Comparison of ENCODE assay signal across 13 cellular contexts in genomic region chr6:24690561-24690960, GRCh38. TPM values are rescaled to one million over a fixed set of nuclear protein-coding genes. Genes with fewer than 3 reads are reported as not detected.
DNase-seq lines count a peak whose midpoint lies in the region; ATAC-seq, FAIRE-seq and TF ChIP-seq lines count a peak whose summit lies in the region.
"Had no signal": no experiment of that assay in that cellular context is flagged by ENCODE, and none has a peak within 500 bp of the region (broad histone marks: within the 10 kb centered on the region; RNA-seq: fewer than 3 reads in every experiment).

No MANE protein-coding gene starts in this region.

- intact Hi-C loops in HepG2 (cut with micrococcal nuclease; ENCODE audit: unreplicated experiment) (loop anchor here (1.0 to 10.0 kb wide), 3 partner anchors 23 to 196 kb away; partner anchors contain the start of genes ACOT13 and ALDH5A1), sigmoid colon (cut with DNase I) (no loop called here)

- H2AFZ ChIP-seq in HepG2 (ENCODE audit: low read length) = no peak overlapping the region

- H3K9me3 ChIP-seq in T-helper 17 cell (ENCODE audit: control insufficient read depth, low read length, poor library complexity, severe bottlenecking) = no peaks in the 10 kb centered on the region
- no peaks in the 10 kb centered on the region for H3K9me3 ChIP-seq in HepG2 (ENCODE audit: low read length)
- H3K9me3 ChIP-seq in sigmoid colon = no peaks in the 10 kb centered on the region
- H3K9me3 ChIP-seq: Caco-2 had no signal

- ATAC-seq in T-helper 17 cell (no peak), HepG2 (no peak)
- no peak for ATAC-seq in activated CD8-positive, alpha-beta T cell treated with anti-CD3 and anti-CD28 coated beads, Interleukin-2, amount 10 ng/mL, durations not matched to agents 7 days and 5 days

- TF ChIP-seq CTCF in HepG2 (CRISPR knock-in tag; IDR thresholded peaks at IDR 0.05) (no peak), osteocyte (IDR thresholded peaks at IDR 0.05) (no peak), sigmoid colon (IDR thresholded peaks at IDR 0.05) (no peak)

- CTCF ChIA-PET in HepG2 (lab: Yijun Ruan, JAX; ENCODE audit: low intra/inter-chr PET ratio, low total read pairs) = no interaction called here
- CTCF ChIA-PET in activated CD8-positive, alpha-beta T cell treated with anti-CD3 and anti-CD28 coated beads, Interleukin-2, amount 10 ng/mL, durations not matched to agents 7 days and 5 days (lab: Charles Lee) = interaction anchor here (0.6 to 1.2 kb wide), 2 partner anchors 107 to 300 kb away, joined by 3 read pairs; no protein-coding TSS in a partner anchor

- no peak overlapping the region for H3K4me3 ChIP-seq in HepG2 (replicated peaks in 1 of 3; ENCODE audit: insufficient read depth in 1 of 3, low read depth in 2 of 3, low read length in 3 of 3)
- H3K4me3 ChIP-seq in sigmoid colon = no peak overlapping the region

- no peaks in the 10 kb centered on the region for H4K20me1 ChIP-seq in HepG2 (ENCODE audit: insufficient read depth, low read length)

- H3K27ac ChIP-seq in HepG2 (ENCODE audit: extremely low read length, insufficient read depth, low read length) (no peak overlapping the region), sigmoid colon (no peak overlapping the region)

- DNase-seq in NCI-H146 (lab: John Stamatoyannopoulos, UW) (peak; percentile 41), T-helper 17 cell (no peak), HepG2 (ENCODE audit: low spot score) (no peak), osteocyte (ENCODE audit: extremely low spot score, unreplicated experiment) (no peak), NCI-H2029 treated with DMSO at 0.1 percent for 48 hours (lab: John Stamatoyannopoulos, UW) (no peak), DMS153 treated with DMSO at 0.1 percent for 48 hours (lab: John Stamatoyannopoulos, UW; ENCODE audit: unreplicated experiment) (no peak), sigmoid colon (no peak)
- DNase-seq in activated CD8-positive, alpha-beta T cell treated with anti-CD3 and anti-CD28 coated beads, Interleukin-2, amount 10 ng/mL, durations not matched to agents 7 days and 5 days = no peak
- DNase-seq: Caco-2; CD8-positive, alpha-beta memory T cell; HCEC 1CT had no signal

- H3K4me1 Mint-ChIP-seq in T-helper 17 cell = peaks cover 21% of the 10 kb centered on the region
- H3K4me1 Mint-ChIP-seq in osteocyte (ENCODE audit: unreplicated experiment) = peaks cover 11% of the 10 kb centered on the region
- H3K4me1 Mint-ChIP-seq in activated CD8-positive, alpha-beta T cell treated with anti-CD3 and anti-CD28 coated beads, Interleukin-2, amount 10 ng/mL, durations not matched to agents 7 days and 5 days (ENCODE audit: low read depth) = peaks cover 11% of the 10 kb centered on the region

- in situ Hi-C loops in HepG2 (cut with HindIII; ENCODE audit: extremely low pct_ligation_motif_present, low pct_unique_long_range_greater_than_20kb) = loop anchor here (10.0 kb wide), 1 partner anchor 256 kb away; no protein-coding TSS in a partner anchor

- H3K4me1 ChIP-seq in HepG2 (ENCODE audit: insufficient read depth, low read length) = peaks cover 5% of the 10 kb centered on the region; the same call in 1 of the 2 replicates
- no peaks in the 10 kb centered on the region for H3K4me1 ChIP-seq in sigmoid colon
- H3K4me1 ChIP-seq: Caco-2 had no signal

- no peak overlapping the region for H3K9ac ChIP-seq in HepG2 (ENCODE audit: insufficient read depth, low read depth, low read length)

- H3K36me3 ChIP-seq in HepG2 (replicated peaks in 1 of 2; ENCODE audit: control insufficient read depth in 1 of 2, insufficient read depth in 2 of 2, low read length in 2 of 2) (no peaks in the 10 kb centered on the region; a peak in 1 of 5 replicates), sigmoid colon (peaks cover 0 to 6% (median 0%) of the 10 kb centered on the region in 4 donors)

- no TSS peak for BruUV-seq in HepG2 (replicated peaks; lab: Mats Ljungman, UMichigan)

- no peak for TF ChIP-seq RAD21 in HepG2 (CRISPR knock-in tag; IDR thresholded peaks at IDR 0.05)

- WGBS in HepG2 (ENCODE audit: low lambda C conversion rate) = 67% methylated on average over 1 of the region's 1 CpG
- 64 to 79% methylated on average over 1 of the region's 1 CpG for WGBS in sigmoid colon, 2 donors

- no peaks in the 10 kb centered on the region for H3K9me3 Mint-ChIP-seq in osteocyte (ENCODE audit: unreplicated experiment)
- no peaks in the 10 kb centered on the region for H3K9me3 Mint-ChIP-seq in activated CD8-positive, alpha-beta T cell treated with anti-CD3 and anti-CD28 coated beads, Interleukin-2, amount 10 ng/mL, durations not matched to agents 7 days and 5 days (ENCODE audit: insufficient read depth)
- H3K9me3 Mint-ChIP-seq: CD14-positive monocyte; CD8-positive, alpha-beta memory T cell; IgD-negative memory B cell had no signal

- TF ChIP-seq EP300 in HepG2 (IDR thresholded peaks at IDR 0.05; ENCODE audit: low read depth in 2 of 2, low read length in 2 of 2) = no peak
- TF ChIP-seq EP300 in HepG2 (CRISPR knock-in tag; IDR thresholded peaks at IDR 0.05; ENCODE audit: borderline replicate concordance) = no peak
- TF ChIP-seq EP300 in sigmoid colon (IDR thresholded peaks at IDR 0.05) = no peak

- no peaks in the 10 kb centered on the region for H3K79me2 ChIP-seq in HepG2 (ENCODE audit: insufficient read depth, low read length)

- H3K4me3 Mint-ChIP-seq in T-helper 17 cell (no peak overlapping the region), osteocyte (ENCODE audit: unreplicated experiment) (no peak overlapping the region)
- H3K4me3 Mint-ChIP-seq in activated CD8-positive, alpha-beta T cell treated with anti-CD3 and anti-CD28 coated beads, Interleukin-2, amount 10 ng/mL, durations not matched to agents 7 days and 5 days = no peak overlapping the region
- H3K4me3 Mint-ChIP-seq: CD14-positive monocyte; CD8-positive, alpha-beta memory T cell; IgD-negative memory B cell had no signal

- POLR2A ChIA-PET in HepG2 (lab: Yijun Ruan, JAX) = no interaction called here
- POLR2A ChIA-PET in activated CD8-positive, alpha-beta T cell treated with anti-CD3 and anti-CD28 coated beads, Interleukin-2, amount 10 ng/mL, durations not matched to agents 7 days and 5 days (lab: Charles Lee) = no interaction called here

- H3K4me2 ChIP-seq in HepG2 (ENCODE audit: low read depth, low read length) = no peak overlapping the region

- H3K36me3 Mint-ChIP-seq in T-helper 17 cell (ENCODE audit: low read depth) = peaks cover 4% of the 10 kb centered on the region
- H3K36me3 Mint-ChIP-seq in osteocyte (ENCODE audit: unreplicated experiment) = peaks cover 3% of the 10 kb centered on the region
- H3K36me3 Mint-ChIP-seq in activated CD8-positive, alpha-beta T cell treated with anti-CD3 and anti-CD28 coated beads, Interleukin-2, amount 10 ng/mL, durations not matched to agents 7 days and 5 days (ENCODE audit: low read depth) = peaks cover 3% of the 10 kb centered on the region

- H3K27me3 Mint-ChIP-seq in T-helper 17 cell (no peaks in the 10 kb centered on the region), osteocyte (ENCODE audit: unreplicated experiment) (no peaks in the 10 kb centered on the region)
- no peaks in the 10 kb centered on the region for H3K27me3 Mint-ChIP-seq in activated CD8-positive, alpha-beta T cell treated with anti-CD3 and anti-CD28 coated beads, Interleukin-2, amount 10 ng/mL, durations not matched to agents 7 days and 5 days (ENCODE audit: low read depth)
- H3K27me3 Mint-ChIP-seq: CD8-positive, alpha-beta memory T cell; IgD-negative memory B cell had no signal

- H3K27me3 ChIP-seq in HepG2 (ENCODE audit: control insufficient read depth in 1 of 2, insufficient read depth in 2 of 2, low read length in 2 of 2) (no peaks in the 10 kb centered on the region), sigmoid colon (no peaks in the 10 kb centered on the region)

- no peak for FAIRE-seq in HepG2 (lab: Jason Lieb, UNC)

- no peak for TF ChIP-seq POLR2A in HepG2 (IDR thresholded peaks at IDR 0.05; ENCODE audit: insufficient read depth in 1 of 2, low read depth in 2 of 2, low read length in 2 of 2)
- no peak for TF ChIP-seq POLR2A in sigmoid colon (IDR thresholded peaks at IDR 0.05)

- H3K27ac Mint-ChIP-seq in T-helper 17 cell = peak overlapping the region; percentile 34
- peak overlapping the region; percentile 23 for H3K27ac Mint-ChIP-seq in osteocyte (ENCODE audit: unreplicated experiment)
- no peak overlapping the region for H3K27ac Mint-ChIP-seq in activated CD8-positive, alpha-beta T cell treated with anti-CD3 and anti-CD28 coated beads, Interleukin-2, amount 10 ng/mL, durations not matched to agents 7 days and 5 days
- H3K27ac Mint-ChIP-seq: CD14-positive monocyte, IgD-negative memory B cell had no signal

RNA-seq across cellular contexts. Expression of gene ACOT13, which starts 23.7 kb away (rescaled TPM):
- total RNA-seq in T-helper 17 cell = 1 to 10 TPM; 2.9 to 5.3 TPM
- 31.5 and 50.9 TPM in 2 replicates for total RNA-seq in HepG2 (2016; rRNA removed; fragmentation: Illumina TruSeq; extraction: Trizol)
- total RNA-seq in HepG2 (2016; cell fraction: cytosol; rRNA removed; fragmentation: Illumina TruSeq; extraction: Trizol; ENCODE audit: low read depth) = 6.6 and 8.6 TPM in 2 replicates
- total RNA-seq in HepG2 (2016; cell fraction: insoluble cytoplasmic fraction; rRNA removed; fragmentation: Illumina TruSeq; extraction: Trizol) = 33.5 and 52.4 TPM in 2 replicates
- 15.3 and 16.7 TPM in 2 replicates for total RNA-seq in HepG2 (2016; cell fraction: membrane; rRNA removed; fragmentation: Illumina TruSeq; extraction: Trizol)
- 8.2 and 8.5 TPM in 2 replicates for total RNA-seq in HepG2 (2016; cell fraction: nucleus; rRNA removed; fragmentation: Illumina TruSeq; extraction: Trizol)
- polyA plus RNA-seq in HepG2 (2011; rRNA removed) = 37.5 and 45.1 TPM in 2 replicates
- polyA plus RNA-seq in HepG2 (2011; cell fraction: cytosol; rRNA removed) = 15.1 and 22.8 TPM in 2 replicates
- polyA plus RNA-seq in HepG2 (2011; cell fraction: nucleus; rRNA removed) = 6.6 and 7.0 TPM in 2 replicates
- polyA plus RNA-seq in HepG2 (2012) = 33.4 and 56.4 TPM in 2 replicates
- 13.4 and 16.5 TPM in 2 replicates for polyA plus RNA-seq in HepG2 (2016; cell fraction: cytosol; fragmentation: Illumina TruSeq; extraction: Trizol; ENCODE audit: low read depth)
- polyA plus RNA-seq in HepG2 (2016; cell fraction: insoluble cytoplasmic fraction; fragmentation: Illumina TruSeq; extraction: Trizol; ENCODE audit: low read depth) = 53.6 and 58.5 TPM in 2 replicates
- polyA plus RNA-seq in HepG2 (2016; cell fraction: membrane; fragmentation: Illumina TruSeq; extraction: Trizol; ENCODE audit: low read depth) = 16.5 and 18.7 TPM in 2 replicates
- polyA plus RNA-seq in HepG2 (2016; cell fraction: nucleus; fragmentation: Illumina TruSeq; extraction: Trizol; ENCODE audit: insufficient read depth, low read depth) = 21.0 and 21.1 TPM in 2 replicates
- polyA minus RNA-seq in HepG2 (2011; rRNA and poly(A)+ RNA removed; ENCODE audit: low replicate concordance) = 3.0 and 5.1 TPM in 2 replicates
- polyA minus RNA-seq in HepG2 (2011; cell fraction: cytosol; rRNA and poly(A)+ RNA removed) = 6.4 and 9.3 TPM in 2 replicates
- 4.5 and 6.3 TPM in 2 replicates for polyA minus RNA-seq in HepG2 (2011; cell fraction: nucleus; rRNA and poly(A)+ RNA removed)
- 23.9 and 26.9 TPM in 2 replicates for total RNA-seq in osteocyte
- total RNA-seq in activated CD8-positive, alpha-beta T cell treated with anti-CD3 and anti-CD28 coated beads, Interleukin-2, amount 10 ng/mL, durations not matched to agents 7 days and 5 days = 10 to 100 TPM; 21.3 to 22.6 TPM
- total RNA-seq in sigmoid colon = 10 to 100 TPM in 1 of 4 donors, 1 to 10 TPM in 3; 5.3 to 11.8 (median 9.2) TPM
- polyA plus RNA-seq in sigmoid colon = 10 to 100 TPM; 23.0 to 48.6 (median 48.1) TPM

RNA-seq across cellular contexts. Expression of gene TDP2, which starts 23.9 kb away (rescaled TPM):
- total RNA-seq in T-helper 17 cell (10 to 100 TPM; 35.6 to 42.0 TPM), HepG2 (2016; rRNA removed; fragmentation: Illumina TruSeq; extraction: Trizol) (42.6 and 73.1 TPM in 2 replicates), osteocyte (31.5 and 31.8 TPM in 2 replicates), sigmoid colon (10 to 100 TPM; 30.4 to 67.6 (median 48.2) TPM)
- total RNA-seq in HepG2 (2016; cell fraction: cytosol; rRNA removed; fragmentation: Illumina TruSeq; extraction: Trizol; ENCODE audit: low read depth) = 10.2 and 10.8 TPM in 2 replicates
- 42.3 and 70.9 TPM in 2 replicates for total RNA-seq in HepG2 (2016; cell fraction: insoluble cytoplasmic fraction; rRNA removed; fragmentation: Illumina TruSeq; extraction: Trizol)
- 31.3 and 32.0 TPM in 2 replicates for total RNA-seq in HepG2 (2016; cell fraction: membrane; rRNA removed; fragmentation: Illumina TruSeq; extraction: Trizol)
- 42.3 and 44.0 TPM in 2 replicates for total RNA-seq in HepG2 (2016; cell fraction: nucleus; rRNA removed; fragmentation: Illumina TruSeq; extraction: Trizol)
- polyA plus RNA-seq in HepG2 (2011; rRNA removed) (28.5 and 30.5 TPM in 2 replicates), sigmoid colon (100 to 1,000 TPM; 125 to 543 (median 421) TPM)
- 15.3 and 20.6 TPM in 2 replicates for polyA plus RNA-seq in HepG2 (2011; cell fraction: cytosol; rRNA removed)
- 22.8 and 29.8 TPM in 2 replicates for polyA plus RNA-seq in HepG2 (2011; cell fraction: nucleus; rRNA removed)
- polyA plus RNA-seq in HepG2 (2012) = 41.8 and 51.0 TPM in 2 replicates
- polyA plus RNA-seq in HepG2 (2016; cell fraction: cytosol; fragmentation: Illumina TruSeq; extraction: Trizol; ENCODE audit: low read depth) = 10.0 and 11.4 TPM in 2 replicates
- polyA plus RNA-seq in HepG2 (2016; cell fraction: insoluble cytoplasmic fraction; fragmentation: Illumina TruSeq; extraction: Trizol; ENCODE audit: low read depth) = 109 and 114 TPM in 2 replicates
- polyA plus RNA-seq in HepG2 (2016; cell fraction: membrane; fragmentation: Illumina TruSeq; extraction: Trizol; ENCODE audit: low read depth) = 29.1 and 29.5 TPM in 2 replicates
- polyA plus RNA-seq in HepG2 (2016; cell fraction: nucleus; fragmentation: Illumina TruSeq; extraction: Trizol; ENCODE audit: insufficient read depth, low read depth) = 64.6 and 67.4 TPM in 2 replicates
- 12.8 and 18.3 TPM in 2 replicates for polyA minus RNA-seq in HepG2 (2011; rRNA and poly(A)+ RNA removed; ENCODE audit: low replicate concordance)
- polyA minus RNA-seq in HepG2 (2011; cell fraction: cytosol; rRNA and poly(A)+ RNA removed) = 12.9 and 13.3 TPM in 2 replicates
- 50.3 and 64.9 TPM in 2 replicates for polyA minus RNA-seq in HepG2 (2011; cell fraction: nucleus; rRNA and poly(A)+ RNA removed)
- total RNA-seq in activated CD8-positive, alpha-beta T cell treated with anti-CD3 and anti-CD28 coated beads, Interleukin-2, amount 10 ng/mL, durations not matched to agents 7 days and 5 days = 10 to 100 TPM; 43.0 to 44.0 TPM

RNA-seq across cellular contexts. Expression of gene C6orf62, which starts 28.4 kb away (rescaled TPM):
- total RNA-seq in T-helper 17 cell = 100 to 1,000 TPM; 103 to 110 TPM
- 90.4 and 135 TPM in 2 replicates for total RNA-seq in HepG2 (2016; rRNA removed; fragmentation: Illumina TruSeq; extraction: Trizol)
- total RNA-seq in HepG2 (2016; cell fraction: cytosol; rRNA removed; fragmentation: Illumina TruSeq; extraction: Trizol; ENCODE audit: low read depth) = 24.8 and 26.7 TPM in 2 replicates
- total RNA-seq in HepG2 (2016; cell fraction: insoluble cytoplasmic fraction; rRNA removed; fragmentation: Illumina TruSeq; extraction: Trizol) = 89.3 and 123 TPM in 2 replicates
- total RNA-seq in HepG2 (2016; cell fraction: membrane; rRNA removed; fragmentation: Illumina TruSeq; extraction: Trizol) = 130 and 133 TPM in 2 replicates
- total RNA-seq in HepG2 (2016; cell fraction: nucleus; rRNA removed; fragmentation: Illumina TruSeq; extraction: Trizol) = 66.3 and 75.0 TPM in 2 replicates
- 54.8 and 55.6 TPM in 2 replicates for polyA plus RNA-seq in HepG2 (2011; rRNA removed)
- polyA plus RNA-seq in HepG2 (2011; cell fraction: cytosol; rRNA removed) = 18.8 and 39.1 TPM in 2 replicates
- 24.8 and 28.1 TPM in 2 replicates for polyA plus RNA-seq in HepG2 (2011; cell fraction: nucleus; rRNA removed)
- polyA plus RNA-seq in HepG2 (2012) = 49.0 and 57.3 TPM in 2 replicates
- 13.5 and 14.0 TPM in 2 replicates for polyA plus RNA-seq in HepG2 (2016; cell fraction: cytosol; fragmentation: Illumina TruSeq; extraction: Trizol; ENCODE audit: low read depth)
- polyA plus RNA-seq in HepG2 (2016; cell fraction: insoluble cytoplasmic fraction; fragmentation: Illumina TruSeq; extraction: Trizol; ENCODE audit: low read depth) = 91.3 and 99.8 TPM in 2 replicates
- 58.3 and 65.2 TPM in 2 replicates for polyA plus RNA-seq in HepG2 (2016; cell fraction: membrane; fragmentation: Illumina TruSeq; extraction: Trizol; ENCODE audit: low read depth)
- polyA plus RNA-seq in HepG2 (2016; cell fraction: nucleus; fragmentation: Illumina TruSeq; extraction: Trizol; ENCODE audit: insufficient read depth, low read depth) = 80.5 and 88.9 TPM in 2 replicates
- 48.0 and 61.4 TPM in 2 replicates for polyA minus RNA-seq in HepG2 (2011; rRNA and poly(A)+ RNA removed; ENCODE audit: low replicate concordance)
- polyA minus RNA-seq in HepG2 (2011; cell fraction: cytosol; rRNA and poly(A)+ RNA removed) = 47.3 and 69.6 TPM in 2 replicates
- polyA minus RNA-seq in HepG2 (2011; cell fraction: nucleus; rRNA and poly(A)+ RNA removed) = 76.8 and 83.0 TPM in 2 replicates
- total RNA-seq in osteocyte = 79.6 and 79.7 TPM in 2 replicates
- 100 to 1,000 TPM; 121 to 128 TPM for total RNA-seq in activated CD8-positive, alpha-beta T cell treated with anti-CD3 and anti-CD28 coated beads, Interleukin-2, amount 10 ng/mL, durations not matched to agents 7 days and 5 days
- total RNA-seq in sigmoid colon = 10 to 100 TPM; 27.0 to 34.2 (median 32.3) TPM
- polyA plus RNA-seq in sigmoid colon = 10 to 100 TPM; 30.6 to 60.9 (median 37.9) TPM

RNA-seq across cellular contexts. Expression of gene KIAA0319, which starts 44.6 kb away (rescaled TPM):
- under 1 TPM; 0.07 to 0.16 TPM for total RNA-seq in T-helper 17 cell
- not detected in 2 replicates for total RNA-seq in HepG2 (2016; rRNA removed; fragmentation: Illumina TruSeq; extraction: Trizol)
- not detected in 2 replicates for total RNA-seq in HepG2 (2016; cell fraction: cytosol; rRNA removed; fragmentation: Illumina TruSeq; extraction: Trizol; ENCODE audit: low read depth)
- 0.02 TPM in 1 of 2 replicates, not detected in the other for total RNA-seq in HepG2 (2016; cell fraction: insoluble cytoplasmic fraction; rRNA removed; fragmentation: Illumina TruSeq; extraction: Trizol)
- 0.03 TPM in 1 of 2 replicates, not detected in the other for total RNA-seq in HepG2 (2016; cell fraction: membrane; rRNA removed; fragmentation: Illumina TruSeq; extraction: Trizol)
- not detected in 2 replicates for total RNA-seq in HepG2 (2016; cell fraction: nucleus; rRNA removed; fragmentation: Illumina TruSeq; extraction: Trizol)
- polyA plus RNA-seq in HepG2 (2011; rRNA removed) = 0.01 TPM in 1 of 2 replicates, not detected in the other
- 0.01 TPM in 2 replicates for polyA plus RNA-seq in HepG2 (2011; cell fraction: cytosol; rRNA removed)
- polyA plus RNA-seq in HepG2 (2011; cell fraction: nucleus; rRNA removed) = 0.03 TPM in 2 replicates
- polyA plus RNA-seq in HepG2 (2012) = 0.04 TPM in 1 of 2 replicates, not detected in the other
- not detected in 2 replicates for polyA plus RNA-seq in HepG2 (2016; cell fraction: cytosol; fragmentation: Illumina TruSeq; extraction: Trizol; ENCODE audit: low read depth)
- polyA plus RNA-seq in HepG2 (2016; cell fraction: insoluble cytoplasmic fraction; fragmentation: Illumina TruSeq; extraction: Trizol; ENCODE audit: low read depth) = not detected in 2 replicates
- not detected in 2 replicates for polyA plus RNA-seq in HepG2 (2016; cell fraction: membrane; fragmentation: Illumina TruSeq; extraction: Trizol; ENCODE audit: low read depth)
- polyA plus RNA-seq in HepG2 (2016; cell fraction: nucleus; fragmentation: Illumina TruSeq; extraction: Trizol; ENCODE audit: insufficient read depth, low read depth) = not detected in 2 replicates
- 0.12 and 7.9 TPM in 2 replicates for polyA minus RNA-seq in HepG2 (2011; rRNA and poly(A)+ RNA removed; ENCODE audit: low replicate concordance)
- polyA minus RNA-seq in HepG2 (2011; cell fraction: cytosol; rRNA and poly(A)+ RNA removed) = not detected in 2 replicates
- 0.13 TPM in 1 of 2 replicates, not detected in the other for polyA minus RNA-seq in HepG2 (2011; cell fraction: nucleus; rRNA and poly(A)+ RNA removed)
- not detected in 2 replicates for total RNA-seq in osteocyte
- total RNA-seq in activated CD8-positive, alpha-beta T cell treated with anti-CD3 and anti-CD28 coated beads, Interleukin-2, amount 10 ng/mL, durations not matched to agents 7 days and 5 days = under 1 TPM in 1 of 2 experiments, not detected in 1; 0.10 TPM
- under 1 TPM; 0.16 to 0.71 (median 0.48) TPM for total RNA-seq in sigmoid colon
- under 1 TPM in 2 of 3 donors, not detected in 1; under 0.01 to 0.60 TPM for polyA plus RNA-seq in sigmoid colon
- polyA plus RNA-seq: CD14-positive monocyte; CD8-positive, alpha-beta memory T cell had no signal
